Comparison of ENCODE assay signal across 1 cellular context in the genomic region with DNA sequence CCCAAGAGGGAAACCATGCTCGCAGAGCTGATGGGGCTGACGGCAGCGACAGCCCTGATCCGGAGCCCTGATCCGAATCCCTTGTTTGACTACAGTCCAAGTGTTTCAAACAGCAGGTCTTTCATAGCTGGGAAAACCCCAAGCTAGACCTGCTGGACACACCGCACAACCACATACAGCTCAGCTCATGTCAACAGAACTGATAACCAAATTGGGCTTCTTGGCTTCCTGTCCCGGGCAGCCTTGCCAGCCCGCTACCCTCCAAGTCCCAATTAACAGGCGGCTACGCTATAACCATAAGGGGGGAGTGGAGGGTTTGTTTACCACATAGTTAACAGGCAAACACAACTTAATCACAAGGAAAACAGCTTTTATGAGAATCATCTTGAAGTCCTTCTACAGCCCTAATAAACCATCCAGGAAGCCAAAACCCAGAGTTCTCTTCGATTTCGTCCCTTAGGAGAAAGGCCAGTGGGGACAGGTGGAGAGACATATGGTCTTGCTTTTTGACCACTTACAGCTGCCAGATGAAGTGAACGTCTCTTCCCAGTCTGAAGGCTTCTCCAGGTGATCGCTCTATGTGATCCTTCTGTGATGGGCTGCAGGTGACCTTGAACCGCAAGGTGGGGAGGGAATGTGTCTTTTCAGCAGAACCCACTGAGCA.
TF ChIP-seq lines count a peak whose summit lies in the region.

No MANE protein-coding gene starts in this region.

TF ChIP-seq in GM23338, 12 proteins besides CTCF, POLR2A, EP300 and RAD21 (continued from another document):
- TF ChIP-seq, protein P1, sequence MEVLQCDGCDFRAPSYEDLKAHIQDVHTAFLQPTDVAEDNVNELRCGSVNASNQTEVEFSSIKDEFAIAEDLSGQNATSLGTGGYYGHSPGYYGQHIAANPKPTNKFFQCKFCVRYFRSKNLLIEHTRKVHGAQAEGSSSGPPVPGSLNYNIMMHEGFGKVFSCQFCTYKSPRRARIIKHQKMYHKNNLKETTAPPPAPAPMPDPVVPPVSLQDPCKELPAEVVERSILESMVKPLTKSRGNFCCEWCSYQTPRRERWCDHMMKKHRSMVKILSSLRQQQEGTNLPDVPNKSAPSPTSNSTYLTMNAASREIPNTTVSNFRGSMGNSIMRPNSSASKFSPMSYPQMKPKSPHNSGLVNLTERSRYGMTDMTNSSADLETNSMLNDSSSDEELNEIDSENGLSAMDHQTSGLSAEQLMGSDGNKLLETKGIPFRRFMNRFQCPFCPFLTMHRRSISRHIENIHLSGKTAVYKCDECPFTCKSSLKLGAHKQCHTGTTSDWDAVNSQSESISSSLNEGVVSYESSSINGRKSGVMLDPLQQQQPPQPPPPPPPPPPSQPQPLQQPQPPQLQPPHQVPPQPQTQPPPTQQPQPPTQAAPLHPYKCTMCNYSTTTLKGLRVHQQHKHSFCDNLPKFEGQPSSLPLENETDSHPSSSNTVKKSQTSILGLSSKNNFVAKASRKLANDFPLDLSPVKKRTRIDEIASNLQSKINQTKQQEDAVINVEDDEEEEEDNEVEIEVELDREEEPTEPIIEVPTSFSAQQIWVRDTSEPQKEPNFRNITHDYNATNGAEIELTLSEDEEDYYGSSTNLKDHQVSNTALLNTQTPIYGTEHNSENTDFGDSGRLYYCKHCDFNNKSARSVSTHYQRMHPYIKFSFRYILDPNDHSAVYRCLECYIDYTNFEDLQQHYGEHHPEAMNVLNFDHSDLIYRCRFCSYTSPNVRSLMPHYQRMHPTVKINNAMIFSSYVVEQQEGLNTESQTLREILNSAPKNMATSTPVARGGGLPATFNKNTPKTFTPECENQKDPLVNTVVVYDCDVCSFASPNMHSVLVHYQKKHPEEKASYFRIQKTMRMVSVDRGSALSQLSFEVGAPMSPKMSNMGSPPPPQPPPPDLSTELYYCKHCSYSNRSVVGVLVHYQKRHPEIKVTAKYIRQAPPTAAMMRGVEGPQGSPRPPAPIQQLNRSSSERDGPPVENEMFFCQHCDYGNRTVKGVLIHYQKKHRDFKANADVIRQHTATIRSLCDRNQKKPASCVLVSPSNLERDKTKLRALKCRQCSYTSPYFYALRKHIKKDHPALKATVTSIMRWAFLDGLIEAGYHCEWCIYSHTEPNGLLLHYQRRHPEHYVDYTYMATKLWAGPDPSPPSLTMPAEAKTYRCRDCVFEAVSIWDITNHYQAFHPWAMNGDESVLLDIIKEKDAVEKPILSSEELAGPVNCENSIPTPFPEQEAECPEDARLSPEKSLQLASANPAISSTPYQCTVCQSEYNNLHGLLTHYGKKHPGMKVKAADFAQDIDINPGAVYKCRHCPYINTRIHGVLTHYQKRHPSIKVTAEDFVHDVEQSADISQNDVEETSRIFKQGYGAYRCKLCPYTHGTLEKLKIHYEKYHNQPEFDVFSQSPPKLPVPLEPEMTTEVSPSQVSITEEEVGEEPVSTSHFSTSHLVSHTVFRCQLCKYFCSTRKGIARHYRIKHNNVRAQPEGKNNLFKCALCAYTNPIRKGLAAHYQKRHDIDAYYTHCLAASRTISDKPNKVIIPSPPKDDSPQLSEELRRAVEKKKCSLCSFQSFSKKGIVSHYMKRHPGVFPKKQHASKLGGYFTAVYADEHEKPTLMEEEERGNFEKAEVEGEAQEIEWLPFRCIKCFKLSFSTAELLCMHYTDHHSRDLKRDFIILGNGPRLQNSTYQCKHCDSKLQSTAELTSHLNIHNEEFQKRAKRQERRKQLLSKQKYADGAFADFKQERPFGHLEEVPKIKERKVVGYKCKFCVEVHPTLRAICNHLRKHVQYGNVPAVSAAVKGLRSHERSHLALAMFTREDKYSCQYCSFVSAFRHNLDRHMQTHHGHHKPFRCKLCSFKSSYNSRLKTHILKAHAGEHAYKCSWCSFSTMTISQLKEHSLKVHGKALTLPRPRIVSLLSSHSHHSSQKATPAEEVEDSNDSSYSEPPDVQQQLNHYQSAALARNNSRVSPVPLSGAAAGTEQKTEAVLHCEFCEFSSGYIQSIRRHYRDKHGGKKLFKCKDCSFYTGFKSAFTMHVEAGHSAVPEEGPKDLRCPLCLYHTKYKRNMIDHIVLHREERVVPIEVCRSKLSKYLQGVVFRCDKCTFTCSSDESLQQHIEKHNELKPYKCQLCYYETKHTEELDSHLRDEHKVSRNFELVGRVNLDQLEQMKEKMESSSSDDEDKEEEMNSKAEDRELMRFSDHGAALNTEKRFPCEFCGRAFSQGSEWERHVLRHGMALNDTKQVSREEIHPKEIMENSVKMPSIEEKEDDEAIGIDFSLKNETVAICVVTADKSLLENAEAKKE (CRISPR knock-in tag; IDR thresholded peaks at IDR 0.05): no peak
- TF ChIP-seq EZH2 (IDR thresholded peaks at IDR 0.05; ENCODE audit: low read depth, unreplicated experiment) (no peak), EZH2phosphoT487 (IDR thresholded peaks at IDR 0.05; ENCODE audit: unreplicated experiment) (no peak), JUNB (IDR thresholded peaks at IDR 0.05; ENCODE audit: unreplicated experiment) (no peak), ZNF114 (CRISPR knock-in tag; IDR thresholded peaks at IDR 0.05) (no peak), NANOG (IDR thresholded peaks at IDR 0.05; ENCODE audit: borderline replicate concordance) (no peak)
